Comparison of ENCODE assay signal across 8 cellular contexts in genomic region chr17:82332669-82333278, GRCh38. TPM values are rescaled to one million over a fixed set of nuclear protein-coding genes. Genes with fewer than 3 reads are reported as not detected.
DNase-seq lines count a peak whose midpoint lies in the region; ATAC-seq, FAIRE-seq and TF ChIP-seq lines count a peak whose summit lies in the region.

No MANE protein-coding gene starts in this region.

- in situ Hi-C loops in K562 (cut with MboI): no loop called here

- ATAC-seq in K562 (peak; percentile 72), HG03457 (IDR thresholded peaks at IDR 0.05; ENCODE audit: unreplicated experiment) (no peak)
- peak; percentile 59 for ATAC-seq in stimulated activated memory B cell treated with anti-CD40 and anti-IgM and Interleukin-4, amounts not matched to agents 10 μg/mL and 1 μg/mL and 100 μg/mL, for 72 hours

- no peak for FAIRE-seq in K562 (lab: Jason Lieb, UNC)

- H4K20me1 ChIP-seq in K562 (replicated peaks; ENCODE audit: control insufficient read depth, insufficient read depth, low read length): no peaks in the 10 kb centered on the region

- H3K27ac ChIP-seq in K562 (ENCODE audit: extremely low read depth, low read depth, low read length): peak overlapping the region; percentile 86

- TF ChIP-seq RAD21 in K562 (CRISPR knock-in tag; conservative IDR thresholded peaks at IDR 0.05 in 1 of 2, IDR thresholded peaks at IDR 0.05 in 1 of 2): no peak

- peak overlapping the region; percentile 31 for H3K4me3 ChIP-seq in K562

- peak overlapping the region; percentile 94 for H3K4me2 ChIP-seq in K562 (ENCODE audit: insufficient read depth, low read length)

- H3K4me3 Mint-ChIP-seq in stimulated activated memory B cell treated with anti-CD40 and anti-IgM and Interleukin-4, amounts not matched to agents 10 μg/mL and 1 μg/mL and 100 μg/mL, for 72 hours: peak overlapping the region; percentile 52

- H3K4me1 ChIP-seq in K562 (replicated peaks in 1 of 2; ENCODE audit: control insufficient read depth in 2 of 2, insufficient read depth in 2 of 2, low read length in 2 of 2): peaks cover 34 to 97% of the 10 kb centered on the region in 2 experiments

- no peaks in the 10 kb centered on the region for H3K36me3 ChIP-seq in K562 (ENCODE audit: control insufficient read depth, insufficient read depth, low read length)

- intact Hi-C loops in K562 (cut with micrococcal nuclease): no loop called here

- no peaks in the 10 kb centered on the region for H3K9me1 ChIP-seq in K562 (ENCODE audit: control insufficient read depth, insufficient read depth, low read length)

- H3K9me3 ChIP-seq in K562 (replicated peaks; ENCODE audit: control insufficient read depth, insufficient read depth, low read depth, low read length): no peaks in the 10 kb centered on the region

- no peaks in the 10 kb centered on the region for H3K27me3 ChIP-seq in K562 (ENCODE audit: control insufficient read depth in 2 of 2, insufficient read depth in 2 of 2, low read length in 2 of 2)

- CTCF ChIA-PET in K562 (lab: Yijun Ruan, JAX; ENCODE audit: low intra/inter-chr PET ratio): no interaction called here

- no peak for TF ChIP-seq CTCF in K562 (IDR thresholded peaks at IDR 0.05 in 2 of 3, conservative IDR thresholded peaks at IDR 0.05 in 1 of 3; ENCODE audit: insufficient read depth in 2 of 3, low read depth in 1 of 3, low read length in 3 of 3)

- 62% methylated on average over 13 of the region's 32 CpGs for WGBS in K562 (ENCODE audit: insufficient coverage, low coverage, missing lambda C conversion rate)

- no peak for TF ChIP-seq EP300 in K562 (IDR thresholded peaks at IDR 0.05; ENCODE audit: low read length)

- peak; percentile 54 for DNase-seq in EH (ENCODE audit: low read depth)
- peak; percentile 71 for DNase-seq in NCI-H226
- peak; percentile 59 to 76 (median 69) for DNase-seq in K562 (ENCODE audit: extremely low read depth in 1 of 4, low spot score in 3 of 4)
- peak; percentile 45 for DNase-seq in iris pigment epithelial cell (ENCODE audit: low read depth)
- no peak for DNase-seq in NCI-H1436 (lab: John Stamatoyannopoulos, UW)
- no peak for DNase-seq in NCI-H1092 (lab: John Stamatoyannopoulos, UW)

- peaks cover 42% of the 10 kb centered on the region for H3K4me1 Mint-ChIP-seq in stimulated activated memory B cell treated with anti-CD40 and anti-IgM and Interleukin-4, amounts not matched to agents 10 μg/mL and 1 μg/mL and 100 μg/mL, for 72 hours

- H3K27me3 Mint-ChIP-seq in stimulated activated memory B cell treated with anti-CD40 and anti-IgM and Interleukin-4, amounts not matched to agents 10 μg/mL and 1 μg/mL and 100 μg/mL, for 72 hours: peaks cover 60% of the 10 kb centered on the region

- no TSS peak for BruUV-seq in K562 (replicated peaks; lab: Mats Ljungman, UMichigan)

- peak overlapping the region; percentile 53 for H3K27ac Mint-ChIP-seq in stimulated activated memory B cell treated with anti-CD40 and anti-IgM and Interleukin-4, amounts not matched to agents 10 μg/mL and 1 μg/mL and 100 μg/mL, for 72 hours

- H2AFZ ChIP-seq in K562 (ENCODE audit: low read depth, low read length): peak overlapping the region; percentile 78

- no peaks in the 10 kb centered on the region for H3K9me3 Mint-ChIP-seq in stimulated activated memory B cell treated with anti-CD40 and anti-IgM and Interleukin-4, amounts not matched to agents 10 μg/mL and 1 μg/mL and 100 μg/mL, for 72 hours

- POLR2A ChIA-PET in K562 (lab: Yijun Ruan, JAX): interaction anchor here (0.6 to 1.2 kb wide), 4 partner anchors 9 to 121 kb away, joined by 4 to 8 read pairs (median 4); no protein-coding TSS in a partner anchor

- H3K79me2 ChIP-seq in K562 (ENCODE audit: control insufficient read depth, insufficient read depth, low read length): peaks cover 11% of the 10 kb centered on the region; the same call in 2 of the 3 replicates

- peak overlapping the region; percentile 83 to 92 for H3K9ac ChIP-seq in K562 (ENCODE audit: insufficient read depth in 1 of 2, low read depth in 2 of 2, low read length in 2 of 2)

- TF ChIP-seq POLR2A in K562 (conservative IDR thresholded peaks at IDR 0.05): no peak

- no peaks in the 10 kb centered on the region for H3K36me3 Mint-ChIP-seq in stimulated activated memory B cell treated with anti-CD40 and anti-IgM and Interleukin-4, amounts not matched to agents 10 μg/mL and 1 μg/mL and 100 μg/mL, for 72 hours

RNA-seq across cellular contexts. Expression of gene SECTM1, which starts 0.8 kb away (rescaled TPM):
- 0.86 TPM in 1 of 2 replicates, not detected in the other for total RNA-seq in K562 (2011; cell fraction: chromatin; rRNA removed; ENCODE audit: low replicate concordance)
- total RNA-seq in K562 (2011; cell fraction: nucleolus; rRNA removed): 0.53 and 0.83 TPM in 2 replicates
- 0.99 TPM in 1 of 2 replicates, not detected in the other for total RNA-seq in K562 (2011; cell fraction: nucleoplasm; rRNA removed)
- total RNA-seq in K562 (2014; rRNA removed) (0.18 TPM in 1 of 2 replicates, not detected in the other), K562 (2014; rRNA removed; fragmentation: Illumina TruSeq; extraction: Trizol) (not detected in 2 replicates), K562 (2015; rRNA removed; fragmentation: Illumina TruSeq; extraction: Trizol) (not detected in 2 replicates), K562 (2021) (0.11 TPM in 1 of 2 replicates, not detected in the other)
- polyA plus RNA-seq in K562 (2011; rRNA removed) (0.19 and 0.46 TPM in 2 replicates), K562 (2014; fragmentation: Illumina TruSeq; extraction: Trizol) (0.15 TPM in 1 of 2 replicates, not detected in the other), K562 (2014; fragmentation: Nextera tagmentation; extraction: Ambion mirVana) (not detected), K562 (2014; rRNA removed) (not detected in 2 replicates)
- polyA plus RNA-seq in K562 (2011; cell fraction: cytosol; rRNA removed): 0.35 and 1.1 TPM in 2 replicates
- 0.31 and 0.47 TPM in 2 replicates for polyA plus RNA-seq in K562 (2011; cell fraction: nucleus; rRNA removed)
- 0.36 and 0.57 TPM in 2 replicates for polyA plus RNA-seq in K562 (2012)
- 0.18 and 0.33 TPM in 2 replicates for polyA minus RNA-seq in K562 (2011; rRNA and poly(A)+ RNA removed)
- polyA minus RNA-seq in K562 (2011; cell fraction: cytosol; rRNA and poly(A)+ RNA removed): not detected in 2 replicates
- polyA minus RNA-seq in K562 (2011; cell fraction: nucleus; rRNA and poly(A)+ RNA removed): 0.94 TPM in 1 of 2 replicates, not detected in the other

RNA-seq across cellular contexts. Expression of gene CD7, which starts 15.4 kb away (rescaled TPM):
- 0.44 TPM in 1 of 2 replicates, not detected in the other for total RNA-seq in K562 (2011; cell fraction: chromatin; rRNA removed; ENCODE audit: low replicate concordance)
- 0.66 and 0.83 TPM in 2 replicates for total RNA-seq in K562 (2011; cell fraction: nucleolus; rRNA removed)
- total RNA-seq in K562 (2011; cell fraction: nucleoplasm; rRNA removed): 0.69 TPM in 1 of 2 replicates, not detected in the other
- total RNA-seq in K562 (2014; rRNA removed): not detected in 2 replicates
- not detected in 2 replicates for total RNA-seq in K562 (2014; rRNA removed; fragmentation: Illumina TruSeq; extraction: Trizol)
- not detected in 2 replicates for total RNA-seq in K562 (2015; rRNA removed; fragmentation: Illumina TruSeq; extraction: Trizol)
- 0.18 and 0.35 TPM in 2 replicates for total RNA-seq in K562 (2021)
- 0.21 and 0.85 TPM in 2 replicates for polyA plus RNA-seq in K562 (2011; rRNA removed)
- polyA plus RNA-seq in K562 (2011; cell fraction: cytosol; rRNA removed): 0.34 and 1.3 TPM in 2 replicates
- polyA plus RNA-seq in K562 (2011; cell fraction: nucleus; rRNA removed): 0.88 and 1.2 TPM in 2 replicates
- polyA plus RNA-seq in K562 (2012): 0.16 and 0.19 TPM in 2 replicates
- not detected in 2 replicates for polyA plus RNA-seq in K562 (2014; fragmentation: Illumina TruSeq; extraction: Trizol)
- polyA plus RNA-seq in K562 (2014; fragmentation: Nextera tagmentation; extraction: Ambion mirVana): not detected
- not detected in 2 replicates for polyA plus RNA-seq in K562 (2014; rRNA removed)
- polyA minus RNA-seq in K562 (2011; rRNA and poly(A)+ RNA removed): not detected in 2 replicates
- polyA minus RNA-seq in K562 (2011; cell fraction: cytosol; rRNA and poly(A)+ RNA removed): 1.0 TPM in 1 of 2 replicates, not detected in the other
- 0.27 TPM in 1 of 2 replicates, not detected in the other for polyA minus RNA-seq in K562 (2011; cell fraction: nucleus; rRNA and poly(A)+ RNA removed)

RNA-seq across cellular contexts. Expression of gene TEX19, which starts 26.3 kb away (rescaled TPM):
- 1.0 and 1.2 TPM in 2 replicates for total RNA-seq in K562 (2011; cell fraction: chromatin; rRNA removed; ENCODE audit: low replicate concordance)
- 1.2 TPM in 2 replicates for total RNA-seq in K562 (2011; cell fraction: nucleolus; rRNA removed)
- total RNA-seq in K562 (2011; cell fraction: nucleoplasm; rRNA removed): 1.0 and 1.8 TPM in 2 replicates
- total RNA-seq in K562 (2014; rRNA removed) (1.6 and 2.4 TPM in 2 replicates), K562 (2014; rRNA removed; fragmentation: Illumina TruSeq; extraction: Trizol) (0.93 and 1.4 TPM in 2 replicates), K562 (2015; rRNA removed; fragmentation: Illumina TruSeq; extraction: Trizol) (1.6 and 2.0 TPM in 2 replicates), K562 (2021) (1.4 and 2.1 TPM in 2 replicates)
- polyA plus RNA-seq in K562 (2011; rRNA removed) (3.6 and 4.9 TPM in 2 replicates), K562 (2014; fragmentation: Illumina TruSeq; extraction: Trizol) (1.9 and 2.3 TPM in 2 replicates), K562 (2014; fragmentation: Nextera tagmentation; extraction: Ambion mirVana) (under 1 TPM; 0.10 to 0.57 TPM), K562 (2014; rRNA removed) (1.9 and 2.2 TPM in 2 replicates)
- 4.1 and 5.7 TPM in 2 replicates for polyA plus RNA-seq in K562 (2011; cell fraction: cytosol; rRNA removed)
- polyA plus RNA-seq in K562 (2011; cell fraction: nucleus; rRNA removed): 1.2 and 1.9 TPM in 2 replicates
- polyA plus RNA-seq in K562 (2012): 2.0 and 5.3 TPM in 2 replicates
- polyA minus RNA-seq in K562 (2011; rRNA and poly(A)+ RNA removed): 2.4 and 2.7 TPM in 2 replicates
- polyA minus RNA-seq in K562 (2011; cell fraction: cytosol; rRNA and poly(A)+ RNA removed): 0.91 and 1.5 TPM in 2 replicates
- polyA minus RNA-seq in K562 (2011; cell fraction: nucleus; rRNA and poly(A)+ RNA removed): 0.13 and 0.56 TPM in 2 replicates

RNA-seq across cellular contexts. Expression of gene UTS2R, which starts 38.8 kb away (rescaled TPM):
- not detected in 2 replicates for total RNA-seq in K562 (2011; cell fraction: chromatin; rRNA removed; ENCODE audit: low replicate concordance)
- total RNA-seq in K562 (2011; cell fraction: nucleolus; rRNA removed): not detected in 2 replicates
- total RNA-seq in K562 (2011; cell fraction: nucleoplasm; rRNA removed): not detected in 2 replicates
- total RNA-seq in K562 (2014; rRNA removed): not detected in 2 replicates
- not detected in 2 replicates for total RNA-seq in K562 (2014; rRNA removed; fragmentation: Illumina TruSeq; extraction: Trizol)
- not detected in 2 replicates for total RNA-seq in K562 (2015; rRNA removed; fragmentation: Illumina TruSeq; extraction: Trizol)
- total RNA-seq in K562 (2021): 0.22 TPM in 1 of 2 replicates, not detected in the other
- not detected in 2 replicates for polyA plus RNA-seq in K562 (2011; rRNA removed)
- not detected in 2 replicates for polyA plus RNA-seq in K562 (2011; cell fraction: cytosol; rRNA removed)
- polyA plus RNA-seq in K562 (2011; cell fraction: nucleus; rRNA removed): 0.27 TPM in 1 of 2 replicates, not detected in the other
- not detected in 2 replicates for polyA plus RNA-seq in K562 (2012)
- not detected in 2 replicates for polyA plus RNA-seq in K562 (2014; fragmentation: Illumina TruSeq; extraction: Trizol)
- polyA plus RNA-seq in K562 (2014; fragmentation: Nextera tagmentation; extraction: Ambion mirVana): not detected
- not detected in 2 replicates for polyA plus RNA-seq in K562 (2014; rRNA removed)
- not detected in 2 replicates for polyA minus RNA-seq in K562 (2011; rRNA and poly(A)+ RNA removed)
- polyA minus RNA-seq in K562 (2011; cell fraction: cytosol; rRNA and poly(A)+ RNA removed): not detected in 2 replicates
- polyA minus RNA-seq in K562 (2011; cell fraction: nucleus; rRNA and poly(A)+ RNA removed): not detected in 2 replicates

RNA-seq across cellular contexts. Expression of gene CSNK1D, which starts 59.3 kb away (rescaled TPM):
- 268 and 441 TPM in 2 replicates for total RNA-seq in K562 (2011; cell fraction: chromatin; rRNA removed; ENCODE audit: low replicate concordance)
- 196 and 213 TPM in 2 replicates for total RNA-seq in K562 (2011; cell fraction: nucleolus; rRNA removed)
- total RNA-seq in K562 (2011; cell fraction: nucleoplasm; rRNA removed): 179 and 187 TPM in 2 replicates
- 26.1 and 39.0 TPM in 2 replicates for total RNA-seq in K562 (2014; rRNA removed)
- total RNA-seq in K562 (2014; rRNA removed; fragmentation: Illumina TruSeq; extraction: Trizol): 35.9 and 41.3 TPM in 2 replicates
- 35.7 and 36.6 TPM in 2 replicates for total RNA-seq in K562 (2015; rRNA removed; fragmentation: Illumina TruSeq; extraction: Trizol)
- 95.3 and 114 TPM in 2 replicates for total RNA-seq in K562 (2021)
- polyA plus RNA-seq in K562 (2011; rRNA removed): 82.8 and 96.8 TPM in 2 replicates
- polyA plus RNA-seq in K562 (2011; cell fraction: cytosol; rRNA removed): 51.5 and 60.4 TPM in 2 replicates
- 306 and 488 TPM in 2 replicates for polyA plus RNA-seq in K562 (2011; cell fraction: nucleus; rRNA removed)
- polyA plus RNA-seq in K562 (2012): 102 and 106 TPM in 2 replicates
- polyA plus RNA-seq in K562 (2014; fragmentation: Illumina TruSeq; extraction: Trizol): 123 and 133 TPM in 2 replicates
- 1 to 10 TPM; 6.5 to 7.4 TPM for polyA plus RNA-seq in K562 (2014; fragmentation: Nextera tagmentation; extraction: Ambion mirVana)
- 81.0 and 90.3 TPM in 2 replicates for polyA plus RNA-seq in K562 (2014; rRNA removed)
- 56.2 and 74.7 TPM in 2 replicates for polyA minus RNA-seq in K562 (2011; rRNA and poly(A)+ RNA removed)
- polyA minus RNA-seq in K562 (2011; cell fraction: cytosol; rRNA and poly(A)+ RNA removed): 45.7 and 51.3 TPM in 2 replicates
- polyA minus RNA-seq in K562 (2011; cell fraction: nucleus; rRNA and poly(A)+ RNA removed): 71.1 and 74.9 TPM in 2 replicates

Comparison
In these comparisons a context has a peak if more than half of its experiments do, and no peak if none do; other contexts are left out.
1. DNase-seq: peak in EH (single experiment), NCI-H226 (single experiment), K562 (4 of 4) and iris pigment epithelial cell (single experiment); none in NCI-H1436 (single experiment) and NCI-H1092 (single experiment).